In the genomic region with DNA sequence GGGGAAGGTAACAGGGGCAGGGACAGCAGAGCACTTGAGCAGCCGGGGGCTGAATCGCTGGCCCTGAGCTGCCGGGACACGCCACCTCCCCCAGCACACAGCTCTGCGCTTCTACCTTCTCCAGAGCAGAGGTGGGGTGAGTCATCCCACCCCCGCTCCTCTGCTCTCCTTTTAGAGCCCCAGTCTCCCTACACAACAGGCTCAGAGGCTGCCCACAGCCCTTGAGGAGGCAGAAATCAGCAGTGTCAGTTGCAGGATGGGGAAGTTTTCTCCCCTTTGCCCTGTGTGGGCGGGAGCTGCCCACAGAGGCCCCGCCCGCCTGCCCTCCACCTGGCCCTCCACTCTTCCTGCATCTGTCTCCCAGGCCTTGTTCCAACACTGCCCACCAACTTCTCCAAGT, we compare ENCODE assay signal across 7 cellular contexts.
DNase-seq lines count a peak whose midpoint lies in the region; ATAC-seq, FAIRE-seq and TF ChIP-seq lines count a peak whose summit lies in the region.

No MANE protein-coding gene starts in this region.

- H3K4me1 Mint-ChIP-seq in naive B cell = peaks cover 48 to 70% (median 67%) of the 10 kb centered on the region in 3 donors

- H3K4me3 Mint-ChIP-seq in naive B cell = peak overlapping the region; percentile 45 to 91 (median 72)

- TF ChIP-seq POLR2A in tibial nerve (IDR thresholded peaks at IDR 0.05) = no peak

- no peaks in the 10 kb centered on the region for H3K27me3 ChIP-seq in tibial nerve

- H3K9me3 Mint-ChIP-seq in naive B cell = no peaks in the 10 kb centered on the region

- H3K27ac Mint-ChIP-seq in naive B cell = peak overlapping the region; percentile 78 to 98 (median 92)

- H3K36me3 Mint-ChIP-seq in naive B cell = peaks cover 0 to 4% of the 10 kb centered on the region in 2 donors

- no peaks in the 10 kb centered on the region for H3K27me3 Mint-ChIP-seq in naive B cell

- no peaks in the 10 kb centered on the region for H3K9me3 ChIP-seq in tibial nerve

- no peak overlapping the region for H3K4me3 ChIP-seq in tibial nerve

- DNase-seq in GM19239 (ENCODE audit: insufficient read length, low spot score) = peak; percentile 60
- DNase-seq in SKM-1 (lab: John Stamatoyannopoulos, UW; ENCODE audit: unreplicated experiment) = peak; percentile 96
- peak; percentile 33 for DNase-seq in naive B cell
- no peak for DNase-seq in tibial nerve (ENCODE audit: low spot score in 2 of 2)
- DNase-seq in RPMI8226 = no peak

- FAIRE-seq in GM19239 (lab: Jason Lieb, UNC) = no peak

- 43 to 61% methylated on average over 4 to 9 of the region's 9 CpGs for WGBS in tibial nerve, 2 donors

- peaks cover 0 to 87% (median 16%) of the 10 kb centered on the region in 3 donors for H3K36me3 ChIP-seq in tibial nerve

- peak overlapping the region; percentile 53 for H3K27ac ChIP-seq in angular gyrus (ENCODE audit: low read depth, low read length)
- H3K27ac ChIP-seq in tibial nerve = peak overlapping the region in 3 of 4 donors; percentile 26 to 71 (median 54)

- ATAC-seq in HG03108 (IDR thresholded peaks at IDR 0.05; ENCODE audit: unreplicated experiment) (peak; percentile 63), naive B cell (ENCODE audit: low read depth in 2 of 2) (peak; percentile 16 to 20)

- no peak for TF ChIP-seq EP300 in tibial nerve (IDR thresholded peaks at IDR 0.05)

- TF ChIP-seq CTCF in tibial nerve (IDR thresholded peaks at IDR 0.05) = no peak

- H3K4me1 ChIP-seq in tibial nerve = peaks cover 0 to 40% (median 20%) of the 10 kb centered on the region in 4 donors

Comparison
In these comparisons a context has a peak if more than half of its experiments do, and no peak if none do; other contexts are left out.
1. DNase-seq: peak in GM19239 (single experiment), SKM-1 (single experiment) and naive B cell (single experiment); none in tibial nerve (0 of 2) and RPMI8226 (single experiment).